In genomic region chr17:8151641-8152111, GRCh38 we compare ENCODE assay signal across 9 cellular contexts. TPM values are rescaled to one million over a fixed set of nuclear protein-coding genes. Genes with fewer than 3 reads are reported as not detected.
DNase-seq lines count a peak whose midpoint lies in the region; ATAC-seq and TF ChIP-seq lines count a peak whose summit lies in the region.
"Had no signal": no experiment of that assay in that cellular context is flagged by ENCODE, and none has a peak within 500 bp of the region (broad histone marks: within the 10 kb centered on the region; RNA-seq: fewer than 3 reads in every experiment).

No MANE protein-coding gene starts in this region.

- peak overlapping the region; percentile 56 to 95 (median 93); a peak in 5 of 7 replicates for H3K27ac Mint-ChIP-seq in H9

- no peaks in the 10 kb centered on the region for H4K20me1 ChIP-seq in H9 (ENCODE audit: control insufficient read depth, insufficient read depth, insufficient read length)

- H3K9me3 ChIP-seq in H9 (ENCODE audit: control insufficient read depth, low read depth, low read length) = no peaks in the 10 kb centered on the region

- H4K5ac ChIP-seq in H9 (ENCODE audit: insufficient read length, low read depth, low read length) = no peak overlapping the region

- H3K27ac ChIP-seq in H9 (ENCODE audit: insufficient read length, low read depth, low read length) = no peak overlapping the region

- peaks cover 3% of the 10 kb centered on the region for H3K27me3 Mint-ChIP-seq in H9 (ENCODE audit: low read depth)

- H4K8ac ChIP-seq in H9 (replicated peaks; ENCODE audit: insufficient read length, low read depth, low read length) = no peak overlapping the region

- H2BK5ac ChIP-seq in H9 (ENCODE audit: insufficient read length, low read length) = no peak overlapping the region

- no peak overlapping the region for H2BK20ac ChIP-seq in H9 (ENCODE audit: low read depth, low read length, poor library complexity, severe bottlenecking)

- H2AK5ac ChIP-seq in H9 (ENCODE audit: insufficient read length, low read length) = no peak overlapping the region

- H3K36me3 Mint-ChIP-seq in H9 (ENCODE audit: insufficient read depth in 1 of 3, low read depth in 3 of 3) = peaks cover 21 to 32% (median 28%) of the 10 kb centered on the region in 3 experiments; a peak in 6 of 7 replicates

- H3K14ac ChIP-seq in H9 (ENCODE audit: insufficient read depth, low read length) = peak overlapping the region; percentile 94; the same call in 1 of the 2 replicates

- peak overlapping the region; percentile 98 for H3K4me3 ChIP-seq in AG10803 (ENCODE audit: low read length)
- H3K4me3 ChIP-seq in WI38 (ENCODE audit: low read depth, low read length) = peak overlapping the region; percentile 77

- H3K4me1 ChIP-seq in H9 (ENCODE audit: insufficient read depth, low read length) = peaks cover 5% of the 10 kb centered on the region

- H3K23ac ChIP-seq in H9 (ENCODE audit: insufficient read length, low read depth, low read length) = no peak overlapping the region

- no peaks in the 10 kb centered on the region for H3K79me2 ChIP-seq in H9 (ENCODE audit: insufficient read depth, low read length)

- no peaks in the 10 kb centered on the region for H3K27me3 ChIP-seq in H9 (ENCODE audit: insufficient read depth, low read length)

- H3K79me1 ChIP-seq in H9 (ENCODE audit: insufficient read depth, low read depth, low read length, poor library complexity, severe bottlenecking) = peaks cover 2% of the 10 kb centered on the region

- no peak overlapping the region for H3K56ac ChIP-seq in H9 (ENCODE audit: insufficient read length, low read depth, low read length)

- TF ChIP-seq CTCF in AG10803 (conservative IDR thresholded peaks at IDR 0.05; ENCODE audit: low read length) (no peak), H9 (conservative IDR thresholded peaks at IDR 0.05) (no peak), WI38 (IDR thresholded peaks at IDR 0.05; ENCODE audit: low read depth, low read length) (no peak)

- peak overlapping the region; percentile 86 for H3K18ac ChIP-seq in H9 (ENCODE audit: insufficient read length, low read depth, low read length)

- no peak overlapping the region for H4K91ac ChIP-seq in H9 (ENCODE audit: insufficient read length, low read depth, low read length)

- H3K4me3 Mint-ChIP-seq in H9 = peak overlapping the region; percentile 90 to 97

- peak overlapping the region; percentile 82 for H3K9ac ChIP-seq in H9 (ENCODE audit: extremely low read depth, insufficient read length, low read length)

- peak; percentile 79 for DNase-seq in AG10803 (ENCODE audit: low read depth)
- DNase-seq in H9 = peak; percentile 56
- peak; percentile 86 for DNase-seq in fibroblast of gingiva (ENCODE audit: low read depth)
- peak; percentile 68 for DNase-seq in myocyte (ENCODE audit: low read depth)
- DNase-seq in T-helper 9 cell = no peak
- no peak for DNase-seq in pons (ENCODE audit: low spot score)

- H3T11ph ChIP-seq in H9 (ENCODE audit: low read length) = no peak overlapping the region

- peak overlapping the region; percentile 87 for H3K4me2 ChIP-seq in H9 (ENCODE audit: insufficient read depth, insufficient read length, low read length)

- ATAC-seq in GM18907 (IDR thresholded peaks at IDR 0.05; ENCODE audit: unreplicated experiment) = no peak

- no peak overlapping the region for H2BK15ac ChIP-seq in H9 (ENCODE audit: low read depth, low read length)

- no peak overlapping the region for H2AFZ ChIP-seq in H9 (ENCODE audit: low read length)

- no peak overlapping the region for H3K4ac ChIP-seq in H9 (ENCODE audit: low read depth, low read length)

- peaks cover 21 to 25% of the 10 kb centered on the region in 2 experiments for H3K4me1 Mint-ChIP-seq in H9

- no CpG with 5 or more reads among the region's 22 CpGs for WGBS in H9 (ENCODE audit: extremely low coverage, insufficient read length, low lambda C conversion rate)

- H2BK120ac ChIP-seq in H9 (ENCODE audit: low read depth, low read length, poor library complexity, severe bottlenecking) = no peak overlapping the region

- H3K9me3 Mint-ChIP-seq in H9 = no peaks in the 10 kb centered on the region

- H2BK12ac ChIP-seq in H9 (ENCODE audit: insufficient read length, low read depth, low read length) = no peak overlapping the region

- peaks cover 18% of the 10 kb centered on the region for H3K23me2 ChIP-seq in H9 (ENCODE audit: insufficient read length, low read depth, low read length, poor library complexity, severe bottlenecking)

RNA-seq across cellular contexts. Expression of gene PER1, which starts 0.5 kb away (rescaled TPM):
- 36.5 and 37.2 TPM in 2 replicates for total RNA-seq in H9 (2021)
- total RNA-seq in myocyte = 6.4 and 16.6 TPM in 2 replicates
- polyA plus RNA-seq in myocyte (2012) = 7.7 TPM

RNA-seq across cellular contexts. Expression of gene VAMP2, which starts 11.1 kb away (rescaled TPM):
- total RNA-seq in H9 (2021) (22.8 and 22.9 TPM in 2 replicates), myocyte (10.5 and 12.3 TPM in 2 replicates)
- polyA plus RNA-seq in myocyte (2012) = 69.3 TPM

RNA-seq across cellular contexts. Expression of gene TMEM107, which starts 24.5 kb away (rescaled TPM):
- total RNA-seq in H9 (2021) (12.7 and 14.3 TPM in 2 replicates), myocyte (11.5 and 15.9 TPM in 2 replicates)
- 26.8 TPM for polyA plus RNA-seq in myocyte (2012)

RNA-seq across cellular contexts. Expression of gene HES7, which starts 27.8 kb away (rescaled TPM):
- total RNA-seq in H9 (2021) (0.26 and 0.33 TPM in 2 replicates), myocyte (0.16 and 0.53 TPM in 2 replicates)
- 0.33 TPM for polyA plus RNA-seq in myocyte (2012)

RNA-seq across cellular contexts. Expression of gene ALOXE3, which starts 33.4 kb away (rescaled TPM):
- total RNA-seq in H9 (2021) (0.13 and 0.42 TPM in 2 replicates), myocyte (not detected in 2 replicates)
- polyA plus RNA-seq in myocyte (2012) = 0.03 TPM
- total RNA-seq: NCI-H460 had no signal

Comparison
In these comparisons a context has a peak if more than half of its experiments do, and no peak if none do; other contexts are left out.
1. DNase-seq: peak in AG10803 (single experiment), H9 (single experiment), fibroblast of gingiva (single experiment) and myocyte (single experiment); none in T-helper 9 cell (single experiment) and pons (single experiment).